15 cellular contexts compared by ENCODE assay signal in genomic region chr7:89021741-89022140, GRCh38.
DNase-seq lines count a peak whose midpoint lies in the region; ATAC-seq and TF ChIP-seq lines count a peak whose summit lies in the region.
"Had no signal": no experiment of that assay in that cellular context is flagged by ENCODE, and none has a peak within 500 bp of the region (broad histone marks: within the 10 kb centered on the region; RNA-seq: fewer than 3 reads in every experiment).

No MANE protein-coding gene starts in this region.

- H2BK15ac ChIP-seq in neuronal stem cell (ENCODE audit: low read length), result no peak overlapping the region

- no peak overlapping the region for H2AK5ac ChIP-seq in neuronal stem cell (ENCODE audit: low read depth, low read length)

- H3K36me3 ChIP-seq in SU-DHL-6 (ENCODE audit: low read length) (peaks cover 7% of the 10 kb centered on the region), neuronal stem cell (replicated peaks in 1 of 2; ENCODE audit: control insufficient read depth in 2 of 2, insufficient read depth in 2 of 2, low read length in 2 of 2) (no peaks in the 10 kb centered on the region), heart right ventricle (no peaks in the 10 kb centered on the region)

- H3F3A ChIP-seq in SU-DHL-6 (ENCODE audit: insufficient read depth), result peaks cover 9% of the 10 kb centered on the region; the same call in 1 of the 2 replicates

- no CpG with 5 or more reads among the region's 1 CpG for WGBS in neuronal stem cell (ENCODE audit: extremely low coverage in 2 of 2, insufficient read length in 2 of 2, insufficient replicate concordance in 1 of 2), 2 donors
- 10 to 18% methylated on average over 1 of the region's 1 CpG for WGBS in heart right ventricle, 2 donors

- peaks cover 3% of the 10 kb centered on the region; the same call in 1 of the 2 replicates for H3K9me3 ChIP-seq in SU-DHL-6 (ENCODE audit: insufficient read depth, low read length)
- no peaks in the 10 kb centered on the region for H3K9me3 ChIP-seq in neuronal stem cell (replicated peaks in 1 of 2; ENCODE audit: control insufficient read depth in 2 of 2, insufficient read depth in 1 of 2, low read depth in 1 of 2, low read length in 2 of 2)
- peaks cover 0 to 29% (median 0%) of the 10 kb centered on the region in 11 donors for H3K9me3 ChIP-seq in heart right ventricle

- intact Hi-C loops in heart right ventricle (cut with DNase I), result no loop called here

- no peak overlapping the region for H4K8ac ChIP-seq in neuronal stem cell (ENCODE audit: low read depth, low read length)

- H3K27me3 ChIP-seq in SU-DHL-6 (ENCODE audit: low read length), result no peaks in the 10 kb centered on the region
- H3K27me3 ChIP-seq in neuronal stem cell (ENCODE audit: control insufficient read depth in 3 of 3, insufficient read depth in 3 of 3, low read depth in 1 of 3, low read length in 3 of 3), result no peaks in the 10 kb centered on the region
- H3K27me3 ChIP-seq in foreskin keratinocyte, result no peaks in the 10 kb centered on the region
- no peaks in the 10 kb centered on the region for H3K27me3 ChIP-seq in heart right ventricle

- no peaks in the 10 kb centered on the region for H3K79me2 ChIP-seq in SU-DHL-6 (ENCODE audit: insufficient read depth, low read length)

- no peak overlapping the region for H2BK12ac ChIP-seq in neuronal stem cell (ENCODE audit: low read length)

- no peak overlapping the region for H3K4me3 ChIP-seq in SU-DHL-6 (ENCODE audit: insufficient read depth, low read length, poor library complexity, severe bottlenecking)
- H3K4me3 ChIP-seq in neuronal stem cell (ENCODE audit: low read length in 2 of 2), result no peak overlapping the region
- H3K4me3 ChIP-seq in heart right ventricle, result no peak overlapping the region

- no peak overlapping the region for H3K23ac ChIP-seq in neuronal stem cell (ENCODE audit: low read depth, low read length, poor library complexity)

- no peak overlapping the region for H3K4me2 ChIP-seq in SU-DHL-6 (ENCODE audit: low read depth, low read length, poor library complexity, severe bottlenecking)
- no peak overlapping the region for H3K4me2 ChIP-seq in neuronal stem cell (ENCODE audit: insufficient read depth, low read length, poor library complexity, severe bottlenecking)

- TF ChIP-seq CTCF in SU-DHL-6 (IDR thresholded peaks at IDR 0.05; ENCODE audit: insufficient read depth, low read length, poor library complexity, severe bottlenecking), result no peak
- no peak for TF ChIP-seq CTCF in foreskin keratinocyte (conservative IDR thresholded peaks at IDR 0.05)
- no peak for TF ChIP-seq CTCF in heart right ventricle (IDR thresholded peaks at IDR 0.05)

- no peak overlapping the region for H3K14ac ChIP-seq in neuronal stem cell (ENCODE audit: low read length)

- H2BK120ac ChIP-seq in neuronal stem cell (ENCODE audit: low read depth, low read length), result no peak overlapping the region

- no peaks in the 10 kb centered on the region for H3K79me1 ChIP-seq in neuronal stem cell (ENCODE audit: low read depth, low read length)

- no peak overlapping the region for H2BK5ac ChIP-seq in neuronal stem cell (ENCODE audit: low read length)

- H3K4ac ChIP-seq in neuronal stem cell (ENCODE audit: low read length), result no peak overlapping the region

- no peaks in the 10 kb centered on the region for H4K20me1 ChIP-seq in SU-DHL-6 (ENCODE audit: low read depth, low read length)

- H3K4me1 ChIP-seq in neuronal stem cell (ENCODE audit: control insufficient read depth in 2 of 2, insufficient read depth in 1 of 2, low read depth in 1 of 2, low read length in 2 of 2) (no peaks in the 10 kb centered on the region), foreskin keratinocyte (no peaks in the 10 kb centered on the region), heart right ventricle (no peaks in the 10 kb centered on the region)

- H3K9me2 ChIP-seq in SU-DHL-6 (replicated peaks; ENCODE audit: insufficient read depth, low read length), result no peaks in the 10 kb centered on the region

- ATAC-seq in foreskin keratinocyte (no peak), heart right ventricle (no peak)
- ATAC-seq: HCT116 had no signal

- DNase-seq in iPS-NIHi7 (ENCODE audit: extremely low spot score) (peak; percentile 8), neuronal stem cell (ENCODE audit: low spot score) (no peak), foreskin keratinocyte (no peak), heart right ventricle (no peak)
- DNase-seq in stimulated activated CD4-positive, alpha-beta T cell treated with anti-CD3 and anti-CD28 coated beads, Interleukin-4, amount 100 ng/mL, for 24 hours, result no peak
- DNase-seq: C1 segment of cervical spinal cord; Calu3; CD4-positive, alpha-beta memory T cell; COR-L47; DMS153; DND-41; GOT3; H7 had no signal

- H3K18ac ChIP-seq in neuronal stem cell (ENCODE audit: low read length), result no peak overlapping the region

- no peak overlapping the region for H3K9ac ChIP-seq in SU-DHL-6 (ENCODE audit: low read length)
- no peak overlapping the region for H3K9ac ChIP-seq in neuronal stem cell (ENCODE audit: low read depth, low read length, poor library complexity)

- H4K91ac ChIP-seq in neuronal stem cell (ENCODE audit: low read depth, low read length, poor library complexity), result no peak overlapping the region

- H2AFZ ChIP-seq in SU-DHL-6 (ENCODE audit: low read depth, low read length, severe bottlenecking) (peak overlapping the region; percentile 5), neuronal stem cell (ENCODE audit: low read length) (peak overlapping the region; percentile 18)

- no peak overlapping the region for H3K27ac ChIP-seq in SU-DHL-6 (ENCODE audit: low read depth, low read length)
- H3K27ac ChIP-seq in neuronal stem cell (replicated peaks; ENCODE audit: low read length), result no peak overlapping the region
- H3K27ac ChIP-seq in foreskin keratinocyte, result no peak overlapping the region
- H3K27ac ChIP-seq in heart right ventricle, result no peak overlapping the region
